Comparison of ENCODE assay signal across 1 cellular context in genomic region chr6:28399370-28400121, GRCh38.
A peak's percentile ranks its signal among the peaks of the same experiment; 100 is the strongest.
TF ChIP-seq lines count a peak whose summit lies in the region.

Gene ZSCAN12 (minus strand): TSS chr6:28399747. CDS start chr6:28398405, 1,342 bp downstream.

TF ChIP-seq in HepG2, 621 proteins besides CTCF, POLR2A, EP300 and RAD21 (continued from another document and continues in another):
- peak; percentile 98 for TF ChIP-seq ZNF414 (CRISPR knock-in tag; IDR thresholded peaks at IDR 0.05)
- TF ChIP-seq PRMT3 (CRISPR knock-in tag; IDR thresholded peaks at IDR 0.05; ENCODE audit: borderline replicate concordance, low read depth): peak; percentile 83; the same call in 1 of the 2 replicates
- peak; percentile 60; the same call in 1 of the 2 replicates for TF ChIP-seq THRA (CRISPR knock-in tag; IDR thresholded peaks at IDR 0.05; ENCODE audit: borderline replicate concordance)
- TF ChIP-seq ZNF496 (CRISPR knock-in tag; IDR thresholded peaks at IDR 0.05; ENCODE audit: insufficient replicate concordance): no peak
- TF ChIP-seq KMT2A (CRISPR knock-in tag; IDR thresholded peaks at IDR 0.05): peak; percentile 100
- TF ChIP-seq ZNF329 (CRISPR knock-in tag; IDR thresholded peaks at IDR 0.05; ENCODE audit: low read depth): no peak; the same call in 1 of the 2 replicates
- 0 out of 2 replicates have a peak, but pooled peaks have one; percentile 85 for TF ChIP-seq TMF1 (CRISPR knock-in tag; IDR thresholded peaks at IDR 0.05; ENCODE audit: low read depth)
- peak; percentile 99 for TF ChIP-seq KMT2B (CRISPR knock-in tag; IDR thresholded peaks at IDR 0.05)
- TF ChIP-seq SNAI1 (CRISPR knock-in tag; IDR thresholded peaks at IDR 0.05; ENCODE audit: borderline replicate concordance): peak; percentile 99
- TF ChIP-seq ZSCAN12 (CRISPR knock-in tag; IDR thresholded peaks at IDR 0.05): no peak
- no peak for TF ChIP-seq TCF12 (IDR thresholded peaks at IDR 0.05)
- TF ChIP-seq TCF12 (CRISPR knock-in tag; IDR thresholded peaks at IDR 0.05): peak; percentile 94
- peak; percentile 96 for TF ChIP-seq ZGPAT (CRISPR knock-in tag; IDR thresholded peaks at IDR 0.05)
- peak; percentile 96 for TF ChIP-seq ZNF276 (CRISPR knock-in tag; IDR thresholded peaks at IDR 0.05; ENCODE audit: low read depth)
- TF ChIP-seq KLF11 (CRISPR knock-in tag; IDR thresholded peaks at IDR 0.05): peak; percentile 55
- TF ChIP-seq ZNF749 (CRISPR knock-in tag; IDR thresholded peaks at IDR 0.05; ENCODE audit: borderline replicate concordance): 0 out of 2 replicates have a peak, but pooled peaks have one; percentile 27
- no peak for TF ChIP-seq SOX6 (IDR thresholded peaks at IDR 0.05)
- TF ChIP-seq SOX6 (CRISPR knock-in tag; IDR thresholded peaks at IDR 0.05): peak; percentile 88
- TF ChIP-seq ZBTB4 (CRISPR knock-in tag; IDR thresholded peaks at IDR 0.05; ENCODE audit: borderline replicate concordance): peak; percentile 48; the same call in 1 of the 2 replicates
- peak; percentile 61; the same call in 1 of the 2 replicates for TF ChIP-seq DZIP1 (CRISPR knock-in tag; IDR thresholded peaks at IDR 0.05)
- peak; percentile 35; the same call in 1 of the 2 replicates for TF ChIP-seq ZNF362 (CRISPR knock-in tag; IDR thresholded peaks at IDR 0.05; ENCODE audit: borderline replicate concordance)
- TF ChIP-seq ATM (IDR thresholded peaks at IDR 0.05; ENCODE audit: borderline replicate concordance): no peak
- TF ChIP-seq E2F1 (CRISPR knock-in tag; IDR thresholded peaks at IDR 0.05): peak; percentile 92
- TF ChIP-seq PREB (CRISPR knock-in tag; IDR thresholded peaks at IDR 0.05): no peak
- TF ChIP-seq ZNF543 (CRISPR knock-in tag; IDR thresholded peaks at IDR 0.05): peak; percentile 90; the same call in 1 of the 2 replicates
- TF ChIP-seq MAFF (IDR thresholded peaks at IDR 0.05; ENCODE audit: low read depth, low read length): no peak
- TF ChIP-seq RNF2 (conservative IDR thresholded peaks at IDR 0.05; ENCODE audit: low read depth): peak; percentile 51; the same call in 1 of the 2 replicates
- TF ChIP-seq IRF2 (CRISPR knock-in tag; IDR thresholded peaks at IDR 0.05): peak; percentile 98
- no peak for TF ChIP-seq ZNF569 (CRISPR knock-in tag; IDR thresholded peaks at IDR 0.05; ENCODE audit: borderline replicate concordance)
- TF ChIP-seq GTF3A (CRISPR knock-in tag; conservative IDR thresholded peaks at IDR 0.05): 0 out of 2 replicates have a peak, but pooled peaks have one; percentile 58
- peak; percentile 93 for TF ChIP-seq ZNF101 (CRISPR knock-in tag; IDR thresholded peaks at IDR 0.05; ENCODE audit: borderline replicate concordance, low read depth)
- TF ChIP-seq ZNF138 (CRISPR knock-in tag; IDR thresholded peaks at IDR 0.05; ENCODE audit: low read depth): 0 out of 2 replicates have a peak, but pooled peaks have one; percentile 78
- TF ChIP-seq ZNF713 (CRISPR knock-in tag; IDR thresholded peaks at IDR 0.05): no peak
- no peak for TF ChIP-seq JDP2 (CRISPR knock-in tag; IDR thresholded peaks at IDR 0.05; ENCODE audit: borderline replicate concordance)
- no peak for TF ChIP-seq TBX3 (IDR thresholded peaks at IDR 0.05; ENCODE audit: borderline replicate concordance)
- peak; percentile 87 for TF ChIP-seq ZMYM2 (CRISPR knock-in tag; IDR thresholded peaks at IDR 0.05)
- TF ChIP-seq HINFP (CRISPR knock-in tag; IDR thresholded peaks at IDR 0.05; ENCODE audit: low read depth): peak; percentile 73; the same call in 1 of the 2 replicates
- TF ChIP-seq TFAP4 (IDR thresholded peaks at IDR 0.05; ENCODE audit: borderline replicate concordance, low read depth): no peak; the same call in none of the 2 replicates
- peak; percentile 72; the same call in 1 of the 2 replicates for TF ChIP-seq CREB3 (CRISPR knock-in tag; IDR thresholded peaks at IDR 0.05)
- peak; percentile 28; the same call in 1 of the 2 replicates for TF ChIP-seq STAT5B (CRISPR knock-in tag; IDR thresholded peaks at IDR 0.05)
- peak; percentile 94 for TF ChIP-seq ZNF547 (CRISPR knock-in tag; IDR thresholded peaks at IDR 0.05)
